8 cellular contexts compared by ENCODE assay signal in genomic region chr2:119517433-119517832, GRCh38.
A peak's percentile ranks its signal among the peaks of the same experiment; 100 is the strongest.
DNase-seq lines count a peak whose midpoint lies in the region; ATAC-seq and TF ChIP-seq lines count a peak whose summit lies in the region.

No MANE protein-coding gene starts in this region.

- no peak overlapping the region for H3K9ac ChIP-seq in parathyroid adenoma

- H3K4me3 ChIP-seq in AG10803 (ENCODE audit: low read length) (no peak overlapping the region), fibroblast of mammary gland (ENCODE audit: control insufficient read depth, low read depth, low read length) (no peak overlapping the region), parathyroid adenoma (ENCODE audit: low read depth, low read length) (no peak overlapping the region)

- peak; percentile 34 for DNase-seq in AG10803 (ENCODE audit: low read depth)
- DNase-seq in NCI-H1694 treated with DMSO at 0.1 percent for 48 hours (lab: John Stamatoyannopoulos, UW) = peak; percentile 14
- DNase-seq in activated CD4-positive, alpha-beta T cell treated with anti-CD3 and anti-CD28 coated beads for 48 hours = peak; percentile 71
- peak; percentile 47 for DNase-seq in fibroblast of mammary gland (ENCODE audit: low read depth)

- no peak overlapping the region for H2AFZ ChIP-seq in parathyroid adenoma

- TF ChIP-seq CTCF in AG10803 (conservative IDR thresholded peaks at IDR 0.05; ENCODE audit: low read length) = peak; percentile 75
- peak; percentile 75 for TF ChIP-seq CTCF in fibroblast of mammary gland (conservative IDR thresholded peaks at IDR 0.05; ENCODE audit: control insufficient read depth, insufficient read depth, low read depth, low read length)
- peak; percentile 50 for TF ChIP-seq CTCF in parathyroid adenoma (IDR thresholded peaks at IDR 0.05)

- H3K4me1 ChIP-seq in parathyroid adenoma = no peaks in the 10 kb centered on the region

- ATAC-seq in GM18502 (IDR thresholded peaks at IDR 0.05; ENCODE audit: poor library complexity, unreplicated experiment) (peak; percentile 83), HG02798 (IDR thresholded peaks at IDR 0.05; ENCODE audit: poor library complexity, unreplicated experiment) (peak; percentile 96), HG02970 (IDR thresholded peaks at IDR 0.05; ENCODE audit: low FRiP score, unreplicated experiment) (no peak)

- no peak overlapping the region for H3K4me2 ChIP-seq in parathyroid adenoma (ENCODE audit: low read length)

- H3K36me3 ChIP-seq in parathyroid adenoma (ENCODE audit: control insufficient read depth, insufficient read depth, low read length) = no peaks in the 10 kb centered on the region

- no peaks in the 10 kb centered on the region for H3K9me3 ChIP-seq in parathyroid adenoma (ENCODE audit: control insufficient read depth, low read length)

- no peak overlapping the region for H3K27ac ChIP-seq in parathyroid adenoma

- H3K27me3 ChIP-seq in parathyroid adenoma (ENCODE audit: control insufficient read depth, insufficient read depth, low read length) = no peaks in the 10 kb centered on the region

- no peaks in the 10 kb centered on the region for H3K79me2 ChIP-seq in parathyroid adenoma

Comparison
In these comparisons a context has a peak if more than half of its experiments do, and no peak if none do; other contexts are left out.
1. DNase-seq: peak in every context shown above with its lines; median percentile 71 in activated CD4-positive, alpha-beta T cell treated with anti-CD3 and anti-CD28 coated beads for 48 hours; 47 in fibroblast of mammary gland; 34 in AG10803; 14 in NCI-H1694 treated with DMSO at 0.1 percent for 48 hours.